18 cellular contexts compared by ENCODE assay signal in genomic region chr6:89506716-89507597, GRCh38.
DNase-seq lines count a peak whose midpoint lies in the region; ATAC-seq and TF ChIP-seq lines count a peak whose summit lies in the region.
"Had no signal": no experiment of that assay in that cellular context is flagged by ENCODE, and none has a peak within 500 bp of the region (broad histone marks: within the 10 kb centered on the region; RNA-seq: fewer than 3 reads in every experiment).

No MANE protein-coding gene starts in this region.

- WGBS in SK-N-SH (ENCODE audit: low lambda C conversion rate), result 70% methylated on average over 3 of the region's 3 CpGs

- H4K20me1 ChIP-seq in SK-N-SH (ENCODE audit: insufficient read depth), result no peaks in the 10 kb centered on the region
- H4K20me1 ChIP-seq: BLaER1 treated with 17β-estradiol and CSF1 and Interleukin-3, amounts not matched to agents 10 nM and 100 nM had no signal

- TF ChIP-seq EP300 in SK-N-SH (IDR thresholded peaks at IDR 0.05; ENCODE audit: borderline replicate concordance in 1 of 2, low read depth in 1 of 2, low read length in 1 of 2), result no peak

- no peak overlapping the region for H3K4me3 Mint-ChIP-seq in CD4-positive, alpha-beta T cell
- H3K4me3 Mint-ChIP-seq: HFFc6, T-helper 17 cell had no signal

- no peak overlapping the region for H3K27ac ChIP-seq in SK-N-SH (ENCODE audit: low read depth in 2 of 2, low read length in 1 of 2)
- peak overlapping the region; percentile 61 for H3K27ac ChIP-seq in VCaP
- H3K27ac ChIP-seq in CD4-positive, alpha-beta T cell (ENCODE audit: low read depth, low read length), result no peak overlapping the region
- H3K27ac ChIP-seq: BLaER1 treated with 17β-estradiol and CSF1 and Interleukin-3, amounts not matched to agents 10 nM and 100 nM; SJCRH30 had no signal

- H3K36me3 Mint-ChIP-seq in CD4-positive, alpha-beta T cell (ENCODE audit: low read depth), result no peaks in the 10 kb centered on the region

- no peaks in the 10 kb centered on the region for H3K27me3 ChIP-seq in SK-N-SH (ENCODE audit: insufficient read depth)
- H3K27me3 ChIP-seq in CD4-positive, alpha-beta T cell (ENCODE audit: control insufficient read depth, insufficient read depth, low read length), result no peaks in the 10 kb centered on the region
- H3K27me3 ChIP-seq: BLaER1 treated with 17β-estradiol and CSF1 and Interleukin-3, amounts not matched to agents 10 nM and 100 nM; SJCRH30 had no signal

- no peaks in the 10 kb centered on the region for H3K9me3 ChIP-seq in SK-N-SH
- H3K9me3 ChIP-seq in CD4-positive, alpha-beta T cell (ENCODE audit: control insufficient read depth, low read length), result no peaks in the 10 kb centered on the region
- H3K9me3 ChIP-seq: BLaER1 treated with 17β-estradiol and CSF1 and Interleukin-3, amounts not matched to agents 10 nM and 100 nM; SJCRH30 had no signal

- H3K4me2 ChIP-seq in SK-N-SH, result no peak overlapping the region
- H3K4me2 ChIP-seq: BLaER1 treated with 17β-estradiol and CSF1 and Interleukin-3, amounts not matched to agents 10 nM and 100 nM had no signal

- no peaks in the 10 kb centered on the region for H3K79me2 ChIP-seq in SK-N-SH (ENCODE audit: insufficient read depth)

- H3F3A ChIP-seq in SK-N-SH (replicated peaks; ENCODE audit: insufficient read depth), result no peaks in the 10 kb centered on the region

- H3K9me2 ChIP-seq in SK-N-SH, result no peaks in the 10 kb centered on the region

- H3K27me3 Mint-ChIP-seq in CD4-positive, alpha-beta T cell, result no peaks in the 10 kb centered on the region
- H3K27me3 Mint-ChIP-seq: T-helper 17 cell had no signal

- intact Hi-C loops in CD4-positive, alpha-beta T cell (cut with DNase I, micrococcal nuclease), result no loop called here

- no peak overlapping the region for H3K27ac Mint-ChIP-seq in CD4-positive, alpha-beta T cell
- H3K27ac Mint-ChIP-seq: HFFc6 had no signal

- no peak for ATAC-seq in SK-N-SH treated with all-trans-retinoic acid at 6 μM for 48 hours
- ATAC-seq in CD4-positive, alpha-beta T cell (ENCODE audit: poor library complexity), result no peak
- ATAC-seq: PC-3, T-helper 17 cell had no signal

- DNase-seq in SK-N-SH (no peak), HuH-7 (ENCODE audit: low spot score) (peak; percentile 33), renal cortical epithelial cell (ENCODE audit: low read depth) (peak; percentile 30), DMS 273 treated with DMSO at 0.1 percent for 48 hours (lab: John Stamatoyannopoulos, UW) (no peak), kidney glomerular epithelial cell (lab: John Stamatoyannopoulos, UW) (no peak)
- DNase-seq in CD4-positive, alpha-beta T cell, result no peak
- DNase-seq: HFFc6, KG1, MV-4-11, NCI-H187 treated with DMSO at 0.1 percent for 48 hours, NCI-H345, PC-3, RPMI8226, SJCRH30, T-helper 17 cell had no signal

- no peak for TF ChIP-seq RAD21 in SK-N-SH (IDR thresholded peaks at IDR 0.05; ENCODE audit: low read length)

- H3K4me1 Mint-ChIP-seq in CD4-positive, alpha-beta T cell (ENCODE audit: low read depth), result no peaks in the 10 kb centered on the region

- H2AFZ ChIP-seq in SK-N-SH (ENCODE audit: low read depth), result no peak overlapping the region

- no peak overlapping the region for H3K9ac ChIP-seq in SK-N-SH
- H3K9ac ChIP-seq: BLaER1 treated with 17β-estradiol and CSF1 and Interleukin-3, amounts not matched to agents 10 nM and 100 nM had no signal

- H3K9me3 Mint-ChIP-seq in CD4-positive, alpha-beta T cell, result no peaks in the 10 kb centered on the region
- H3K9me3 Mint-ChIP-seq: HFFc6 had no signal

- no peaks in the 10 kb centered on the region for H3K36me3 ChIP-seq in SK-N-SH (replicated peaks in 1 of 2; ENCODE audit: control insufficient read depth in 1 of 2, insufficient read depth in 2 of 2, low read length in 1 of 2)
- H3K36me3 ChIP-seq: BLaER1 treated with 17β-estradiol and CSF1 and Interleukin-3, amounts not matched to agents 10 nM and 100 nM; SJCRH30 had no signal

- peaks cover 0 to 6% of the 10 kb centered on the region in 2 experiments; a peak in 1 of 4 replicates for H3K4me1 ChIP-seq in SK-N-SH (ENCODE audit: control insufficient read depth in 1 of 2, insufficient read depth in 2 of 2, low read depth in 1 of 2, low read length in 1 of 2)
- H3K4me1 ChIP-seq: BLaER1 treated with 17β-estradiol and CSF1 and Interleukin-3, amounts not matched to agents 10 nM and 100 nM had no signal

- POLR2A ChIA-PET in SK-N-SH (lab: Yijun Ruan, JAX), result no interaction called here
- POLR2A ChIA-PET in CD4-positive, alpha-beta T cell (lab: Charles Lee), result no interaction called here

- TF ChIP-seq CTCF in SK-N-SH (IDR thresholded peaks at IDR 0.05) (no peak), VCaP (conservative IDR thresholded peaks at IDR 0.05) (no peak)
- no peak for TF ChIP-seq CTCF in CD4-positive, alpha-beta T cell (IDR thresholded peaks at IDR 0.05)

- CTCF ChIA-PET in SK-N-SH (lab: Yijun Ruan, JAX), result no interaction called here
- CTCF ChIA-PET in CD4-positive, alpha-beta T cell (lab: Charles Lee), result no interaction called here

- H3K4me3 ChIP-seq in SK-N-SH (ENCODE audit: low read depth in 2 of 2, low read length in 1 of 2), result no peak overlapping the region
- H3K4me3 ChIP-seq: BLaER1 treated with 17β-estradiol and CSF1 and Interleukin-3, amounts not matched to agents 10 nM and 100 nM; SJCRH30 had no signal

TF ChIP-seq in SK-N-SH treated with all-trans-retinoic acid at 6 μM for 48 hours, 23 proteins besides CTCF, POLR2A, EP300 and RAD21:
- TF ChIP-seq, protein P1, sequence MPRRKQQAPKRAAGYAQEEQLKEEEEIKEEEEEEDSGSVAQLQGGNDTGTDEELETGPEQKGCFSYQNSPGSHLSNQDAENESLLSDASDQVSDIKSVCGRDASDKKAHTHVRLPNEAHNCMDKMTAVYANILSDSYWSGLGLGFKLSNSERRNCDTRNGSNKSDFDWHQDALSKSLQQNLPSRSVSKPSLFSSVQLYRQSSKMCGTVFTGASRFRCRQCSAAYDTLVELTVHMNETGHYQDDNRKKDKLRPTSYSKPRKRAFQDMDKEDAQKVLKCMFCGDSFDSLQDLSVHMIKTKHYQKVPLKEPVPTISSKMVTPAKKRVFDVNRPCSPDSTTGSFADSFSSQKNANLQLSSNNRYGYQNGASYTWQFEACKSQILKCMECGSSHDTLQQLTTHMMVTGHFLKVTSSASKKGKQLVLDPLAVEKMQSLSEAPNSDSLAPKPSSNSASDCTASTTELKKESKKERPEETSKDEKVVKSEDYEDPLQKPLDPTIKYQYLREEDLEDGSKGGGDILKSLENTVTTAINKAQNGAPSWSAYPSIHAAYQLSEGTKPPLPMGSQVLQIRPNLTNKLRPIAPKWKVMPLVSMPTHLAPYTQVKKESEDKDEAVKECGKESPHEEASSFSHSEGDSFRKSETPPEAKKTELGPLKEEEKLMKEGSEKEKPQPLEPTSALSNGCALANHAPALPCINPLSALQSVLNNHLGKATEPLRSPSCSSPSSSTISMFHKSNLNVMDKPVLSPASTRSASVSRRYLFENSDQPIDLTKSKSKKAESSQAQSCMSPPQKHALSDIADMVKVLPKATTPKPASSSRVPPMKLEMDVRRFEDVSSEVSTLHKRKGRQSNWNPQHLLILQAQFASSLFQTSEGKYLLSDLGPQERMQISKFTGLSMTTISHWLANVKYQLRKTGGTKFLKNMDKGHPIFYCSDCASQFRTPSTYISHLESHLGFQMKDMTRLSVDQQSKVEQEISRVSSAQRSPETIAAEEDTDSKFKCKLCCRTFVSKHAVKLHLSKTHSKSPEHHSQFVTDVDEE (CRISPR knock-in tag; IDR thresholded peaks at IDR 0.05), result no peak
- peak; percentile 32; the same call in 1 of the 2 replicates for TF ChIP-seq TCF4 (CRISPR knock-in tag; IDR thresholded peaks at IDR 0.05; ENCODE audit: borderline replicate concordance)

TF ChIP-seq in SK-N-SH, 30 proteins besides CTCF, POLR2A, EP300 and RAD21:
- TF ChIP-seq PBX3 (IDR thresholded peaks at IDR 0.05), result no peak
- TF ChIP-seq MAX (IDR thresholded peaks at IDR 0.05; ENCODE audit: low read depth), result no peak
- TF ChIP-seq MEF2A (IDR thresholded peaks at IDR 0.05; ENCODE audit: borderline replicate concordance, low read depth), result no peak
- no peak for TF ChIP-seq TAF1 (IDR thresholded peaks at IDR 0.05; ENCODE audit: borderline replicate concordance, low read depth, low read length)
- no peak for TF ChIP-seq JUND (IDR thresholded peaks at IDR 0.05)
- TF ChIP-seq SIN3A (IDR thresholded peaks at IDR 0.05; ENCODE audit: borderline replicate concordance, low read depth, low read length), result no peak

Comparison
In these comparisons a context has a peak if more than half of its experiments do, and no peak if none do; other contexts are left out.
1. DNase-seq: peak in HuH-7 (single experiment) and renal cortical epithelial cell (single experiment); none in SK-N-SH (single experiment), DMS 273 treated with DMSO at 0.1 percent for 48 hours (single experiment), kidney glomerular epithelial cell (single experiment) and CD4-positive, alpha-beta T cell (0 of 10).